1 cellular context compared by ENCODE assay signal in genomic region chr2:134576478-134576877, GRCh38.
TF ChIP-seq lines count a peak whose summit lies in the region.

No MANE protein-coding gene starts in this region.

TF ChIP-seq in GM23338, 12 proteins besides CTCF, POLR2A, EP300 and RAD21 (continued from another document):
- TF ChIP-seq ZNF462 (CRISPR knock-in tag; IDR thresholded peaks at IDR 0.05) (no peak), EZH2 (IDR thresholded peaks at IDR 0.05; ENCODE audit: low read depth, unreplicated experiment) (no peak)
